9 cellular contexts compared by ENCODE assay signal in the genomic region with DNA sequence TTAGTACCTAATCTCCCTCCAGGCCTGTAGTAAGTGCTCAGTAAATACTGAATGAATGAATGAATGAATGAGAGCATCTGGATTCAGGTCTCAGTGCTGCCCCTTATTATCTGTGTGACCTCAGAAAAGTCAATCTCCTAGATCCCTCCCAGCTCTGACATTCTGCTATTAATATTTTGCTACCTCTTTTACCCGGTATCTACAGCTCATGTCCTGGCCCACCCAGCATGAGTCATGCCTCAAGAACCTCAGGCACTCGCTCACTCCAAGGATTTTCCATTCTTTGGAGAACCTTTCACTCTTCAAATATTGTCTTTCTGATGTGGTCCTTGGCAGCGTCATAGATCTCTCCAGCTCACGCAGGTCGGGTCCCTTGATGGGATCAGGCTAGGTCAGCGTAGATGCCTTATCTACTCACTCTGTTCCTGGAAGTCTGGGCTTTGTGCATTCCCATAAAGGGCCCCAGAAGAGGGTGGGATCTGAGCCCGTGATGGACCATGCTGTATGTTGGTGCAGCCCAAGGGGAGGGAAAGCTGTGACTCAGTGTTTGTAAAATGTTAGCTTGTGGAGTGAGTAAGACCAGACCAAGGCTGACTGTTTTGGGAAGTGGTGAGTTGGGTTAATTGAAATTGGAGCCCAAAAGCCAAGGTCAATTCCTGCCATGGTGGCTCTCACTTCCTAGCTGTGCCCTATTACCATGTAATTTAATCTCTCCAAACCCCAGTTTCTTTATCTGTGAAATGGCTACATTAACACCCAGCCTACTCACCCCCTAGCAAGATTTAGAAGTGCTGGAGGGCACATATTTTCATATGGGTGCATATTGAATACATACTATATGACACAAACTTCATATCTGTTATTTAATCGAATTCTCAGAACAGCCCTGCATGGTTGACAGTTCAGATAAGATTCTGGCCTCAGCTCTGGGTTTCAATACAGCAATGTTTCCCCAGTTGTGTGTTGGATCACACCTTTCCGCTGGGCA.
DNase-seq lines count a peak whose midpoint lies in the region; ATAC-seq, FAIRE-seq and TF ChIP-seq lines count a peak whose summit lies in the region.
"Had no signal": no experiment of that assay in that cellular context is flagged by ENCODE, and none has a peak within 500 bp of the region (broad histone marks: within the 10 kb centered on the region; RNA-seq: fewer than 3 reads in every experiment).

No MANE protein-coding gene starts in this region.

- no peak for ATAC-seq in HG02885 (IDR thresholded peaks at IDR 0.05; ENCODE audit: poor library complexity, unreplicated experiment)

- H3K27me3 ChIP-seq in brain microvascular endothelial cell (replicated peaks) (no peaks in the 10 kb centered on the region), transverse colon (no peaks in the 10 kb centered on the region)

- H3K9me3 ChIP-seq in kidney (ENCODE audit: control insufficient read depth in 1 of 2, low read length in 2 of 2), result no peaks in the 10 kb centered on the region
- no peaks in the 10 kb centered on the region for H3K9me3 ChIP-seq in transverse colon

- H3K36me3 ChIP-seq in brain microvascular endothelial cell (replicated peaks) (no peaks in the 10 kb centered on the region), kidney (ENCODE audit: control insufficient read depth in 1 of 2, insufficient read depth in 2 of 2, low read length in 2 of 2) (no peaks in the 10 kb centered on the region), transverse colon (no peaks in the 10 kb centered on the region)

- in situ Hi-C loops in brain microvascular endothelial cell (cut with HindIII; ENCODE audit: low pct_ligation_motif_present, low sequenced_read_pairs) (no loop called here), transverse colon (cut with MboI; ENCODE audit: low pct_ligation_motif_present in 1 of 4, low pct_unique_long_range_greater_than_20kb in 1 of 4, low sequenced_read_pairs in 3 of 4) (no loop called here)

- H3K27ac ChIP-seq in brain microvascular endothelial cell (peak overlapping the region; percentile 71), kidney (ENCODE audit: low read depth in 2 of 2, low read length in 2 of 2) (peak overlapping the region in 1 of 2 donors; percentile 32), transverse colon (peak overlapping the region in 3 of 4 donors; percentile 52 to 66 (median 52))

- H3K4me1 ChIP-seq in kidney (ENCODE audit: control insufficient read depth in 1 of 2, insufficient read depth in 1 of 2, low read depth in 1 of 2, low read length in 2 of 2) (peaks cover 0 to 3% of the 10 kb centered on the region in 2 donors), transverse colon (peaks cover 0 to 12% (median 2%) of the 10 kb centered on the region in 4 donors)

- no peak for TF ChIP-seq EP300 in transverse colon (IDR thresholded peaks at IDR 0.05; ENCODE audit: low read depth)

- DNase-seq in HS-27A (ENCODE audit: low read depth) (peak; percentile 100), brain microvascular endothelial cell (peak; percentile 100), kidney (peak; percentile 73), transverse colon (peak; percentile 11), nucleus accumbens (lab: John Stamatoyannopoulos, UW) (no peak), NOMO-1 treated with DMSO at 0.1 percent for 48 hours (lab: John Stamatoyannopoulos, UW; ENCODE audit: unreplicated experiment) (no peak)
- DNase-seq in stimulated activated CD4-positive, alpha-beta T cell treated with anti-CD3 and anti-CD28 coated beads, Interleukin-4, amount 100 ng/mL, for 24 hours, result no peak
- DNase-seq: activated T-cell treated with anti-CD3 and anti-CD28 coated beads, Interleukin-2, amount 50 U/mL, for 72 hours had no signal

- no peak for TF ChIP-seq POLR2A in transverse colon (IDR thresholded peaks at IDR 0.05)

- no peak overlapping the region for H3K4me3 ChIP-seq in brain microvascular endothelial cell (ENCODE audit: low read depth, low read length)
- H3K4me3 ChIP-seq in kidney (ENCODE audit: low read length in 2 of 2), result no peak overlapping the region
- no peak overlapping the region for H3K4me3 ChIP-seq in transverse colon

- no peak overlapping the region for H3K9ac ChIP-seq in kidney (ENCODE audit: low read length in 2 of 2)

- TF ChIP-seq CTCF in brain microvascular endothelial cell (IDR thresholded peaks at IDR 0.05; ENCODE audit: low read depth, low read length, missing control alignments) (no peak), kidney (IDR thresholded peaks at IDR 0.05; ENCODE audit: borderline replicate concordance, extremely low read depth, insufficient read depth) (no peak), transverse colon (IDR thresholded peaks at IDR 0.05) (no peak)

- no peak for FAIRE-seq in kidney (lab: Jason Lieb, UNC)

- 65 to 69% methylated on average over 5 to 9 of the region's 9 CpGs for WGBS in transverse colon (ENCODE audit: low coverage in 1 of 2), 2 donors

- intact Hi-C loops in kidney (cut with DNase I), result no loop called here
- intact Hi-C loops in transverse colon (cut with DNase I; ENCODE audit: low total_unique reads), result no loop called here

Comparison
In these comparisons a context has a peak if more than half of its experiments do, and no peak if none do; other contexts are left out.
1. DNase-seq: peak in HS-27A (single experiment), brain microvascular endothelial cell (single experiment), kidney (single experiment) and transverse colon (single experiment); none in nucleus accumbens (0 of 56), NOMO-1 treated with DMSO at 0.1 percent for 48 hours (single experiment) and stimulated activated CD4-positive, alpha-beta T cell treated with anti-CD3 and anti-CD28 coated beads, Interleukin-4, amount 100 ng/mL, for 24 hours (single experiment).